ENCODE assay signal across 8 cellular contexts in the genomic region with DNA sequence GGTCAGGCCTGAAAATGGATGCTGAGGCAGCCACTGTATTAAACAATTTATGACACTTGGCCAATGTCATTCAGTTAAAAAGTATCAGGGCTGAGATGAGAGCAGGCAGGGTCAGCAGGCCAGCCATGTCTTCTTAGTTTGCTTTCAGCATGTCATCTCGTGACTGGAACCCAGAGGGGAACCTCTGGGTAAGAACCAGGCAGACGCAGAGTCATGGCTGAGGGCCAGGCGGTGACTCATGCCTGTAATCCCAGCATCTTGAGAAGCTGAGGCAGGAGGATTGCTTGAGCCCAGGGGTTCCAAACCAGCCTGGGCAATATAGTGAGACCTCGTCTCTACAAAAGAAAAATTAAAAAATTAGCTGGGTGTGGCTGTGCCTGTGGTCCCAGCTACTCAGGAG. TPM values are rescaled to one million over a fixed set of nuclear protein-coding genes. Genes with fewer than 3 reads are reported as not detected.
DNase-seq lines count a peak whose midpoint lies in the region; ATAC-seq and TF ChIP-seq lines count a peak whose summit lies in the region.

No MANE protein-coding gene starts in this region.

- 22 to 52% methylated on average over 4 of the region's 4 CpGs for WGBS in lower leg skin, 2 donors

- ATAC-seq in GM19397 (IDR thresholded peaks at IDR 0.05; ENCODE audit: unreplicated experiment) (no peak), HG02571 (IDR thresholded peaks at IDR 0.05; ENCODE audit: unreplicated experiment) (no peak)

- DNase-seq in AG09309 (ENCODE audit: low read depth) (peak; percentile 69), LoVo (ENCODE audit: low spot score) (peak; percentile 84), brain pericyte (ENCODE audit: low read depth, low spot score) (peak; percentile 96), lower leg skin (ENCODE audit: low spot score in 2 of 2) (peak; percentile 81 to 97)
- no peak for DNase-seq in activated naive CD4-positive, alpha-beta T cell treated with Interleukin-2 at 50 U/mL for 16 hours
- DNase-seq in activated CD4-positive, CD25-positive, alpha-beta regulatory T cell treated with anti-CD3 and anti-CD28 coated beads, Interleukin-2, amount 50 U/mL, for 72 hours: no peak

- H3K4me3 ChIP-seq in AG09309 (ENCODE audit: control insufficient read depth, low read depth, low read length) (no peak overlapping the region), lower leg skin (ENCODE audit: low read depth, poor library complexity, severe bottlenecking) (no peak overlapping the region)

- TF ChIP-seq POLR2A in lower leg skin (IDR thresholded peaks at IDR 0.05): no peak

- intact Hi-C loops in lower leg skin (cut with DNase I; ENCODE audit: low total_unique reads): no loop called here

- TF ChIP-seq CTCF in AG09309 (IDR thresholded peaks at IDR 0.05; ENCODE audit: control insufficient read depth, insufficient read depth, low read depth, low read length, missing control alignments) (no peak), lower leg skin (IDR thresholded peaks at IDR 0.05) (no peak)

RNA-seq across cellular contexts. Expression of a gene that starts 11.8 kb away (rescaled TPM):
- 10 to 100 TPM in 3 of 4 donors, 1 to 10 TPM in 1; 7.0 to 16.6 (median 12.1) TPM for total RNA-seq in lower leg skin

Comparison
In these comparisons a context has a peak if more than half of its experiments do, and no peak if none do; other contexts are left out.
1. DNase-seq: peak in AG09309 (single experiment), LoVo (single experiment), brain pericyte (single experiment) and lower leg skin (2 of 2); none in activated naive CD4-positive, alpha-beta T cell treated with Interleukin-2 at 50 U/mL for 16 hours (single experiment) and activated CD4-positive, CD25-positive, alpha-beta regulatory T cell treated with anti-CD3 and anti-CD28 coated beads, Interleukin-2, amount 50 U/mL, for 72 hours (single experiment).